In genomic region chr3:112382543-112383160, GRCh38 we compare ENCODE assay signal across 1 cellular context.
TF ChIP-seq lines count a peak whose summit lies in the region.

No MANE protein-coding gene starts in this region.

TF ChIP-seq in H1, 55 proteins besides CTCF, POLR2A, EP300 and RAD21:
- TF ChIP-seq, protein P1, sequence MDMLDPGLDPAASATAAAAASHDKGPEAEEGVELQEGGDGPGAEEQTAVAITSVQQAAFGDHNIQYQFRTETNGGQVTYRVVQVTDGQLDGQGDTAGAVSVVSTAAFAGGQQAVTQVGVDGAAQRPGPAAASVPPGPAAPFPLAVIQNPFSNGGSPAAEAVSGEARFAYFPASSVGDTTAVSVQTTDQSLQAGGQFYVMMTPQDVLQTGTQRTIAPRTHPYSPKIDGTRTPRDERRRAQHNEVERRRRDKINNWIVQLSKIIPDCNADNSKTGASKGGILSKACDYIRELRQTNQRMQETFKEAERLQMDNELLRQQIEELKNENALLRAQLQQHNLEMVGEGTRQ (IDR thresholded peaks at IDR 0.05; ENCODE audit: low read length) = no peak
- no peak for TF ChIP-seq GTF2F1 (IDR thresholded peaks at IDR 0.05; ENCODE audit: borderline replicate concordance, low read depth, low read length)
- TF ChIP-seq CBX5 (IDR thresholded peaks at IDR 0.05; ENCODE audit: low read depth, low read length) = no peak
- no peak for TF ChIP-seq CHD2 (IDR thresholded peaks at IDR 0.05; ENCODE audit: low read length)
- no peak for TF ChIP-seq KDM4A (IDR thresholded peaks at IDR 0.05; ENCODE audit: low read depth, low read length, severe bottlenecking)
- TF ChIP-seq BRCA1 (IDR thresholded peaks at IDR 0.05; ENCODE audit: low read depth, low read length) = no peak
- TF ChIP-seq CREB1 (IDR thresholded peaks at IDR 0.05) = no peak
- TF ChIP-seq BCL11A (IDR thresholded peaks at IDR 0.05; ENCODE audit: low read depth in 2 of 2, low read length in 2 of 2) = no peak
- TF ChIP-seq CHD7 (IDR thresholded peaks at IDR 0.05; ENCODE audit: insufficient replicate concordance, low read length) = no peak
- no peak for TF ChIP-seq PHF8 (conservative IDR thresholded peaks at IDR 0.05; ENCODE audit: low read depth, low read length)
- TF ChIP-seq SUZ12 (IDR thresholded peaks at IDR 0.05; ENCODE audit: low read length) = no peak
- no peak for TF ChIP-seq KDM1A (IDR thresholded peaks at IDR 0.05; ENCODE audit: borderline replicate concordance, low read length)
- TF ChIP-seq SP1 (IDR thresholded peaks at IDR 0.05; ENCODE audit: low read depth, low read length) = no peak
- no peak for TF ChIP-seq TBP (IDR thresholded peaks at IDR 0.05; ENCODE audit: low read depth, low read length)
- TF ChIP-seq BACH1 (IDR thresholded peaks at IDR 0.05; ENCODE audit: low read length) = no peak
- TF ChIP-seq E2F6 (IDR thresholded peaks at IDR 0.05) = no peak
- no peak for TF ChIP-seq RXRA (IDR thresholded peaks at IDR 0.05; ENCODE audit: insufficient read depth, low read depth, low read length)
- TF ChIP-seq NANOG (IDR thresholded peaks at IDR 0.05; ENCODE audit: insufficient read depth, low read depth, low read length, poor library complexity, severe bottlenecking) = no peak
- TF ChIP-seq, protein P2, sequence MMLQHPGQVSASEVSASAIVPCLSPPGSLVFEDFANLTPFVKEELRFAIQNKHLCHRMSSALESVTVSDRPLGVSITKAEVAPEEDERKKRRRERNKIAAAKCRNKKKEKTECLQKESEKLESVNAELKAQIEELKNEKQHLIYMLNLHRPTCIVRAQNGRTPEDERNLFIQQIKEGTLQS (IDR thresholded peaks at IDR 0.05; ENCODE audit: insufficient read depth, low read depth, low read length) = no peak
